ENCODE assay signal across 20 cellular contexts in the genomic region with DNA sequence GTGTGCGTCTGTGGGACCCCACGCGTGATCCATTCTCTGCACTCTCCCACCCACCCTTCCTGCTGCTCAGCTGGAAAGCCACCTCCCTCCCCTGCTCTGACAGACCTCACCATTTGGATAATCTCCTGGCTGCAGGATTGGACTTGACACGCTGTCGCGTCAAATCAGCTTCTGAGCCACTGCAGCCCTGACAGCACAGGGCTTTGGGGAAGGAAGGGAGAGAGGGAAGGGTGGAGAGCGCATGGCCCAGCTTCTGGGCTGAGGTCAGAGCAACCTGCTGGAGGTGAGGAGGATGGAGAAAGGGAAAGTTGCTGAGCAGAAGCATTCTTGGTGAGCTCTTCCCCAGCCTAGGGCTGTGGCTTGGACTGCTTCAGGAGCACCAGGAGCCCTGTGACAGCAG. TPM values are rescaled to one million over a fixed set of nuclear protein-coding genes. Genes with fewer than 3 reads are reported as not detected.
DNase-seq lines count a peak whose midpoint lies in the region; ATAC-seq, FAIRE-seq and TF ChIP-seq lines count a peak whose summit lies in the region.
"Had no signal": no experiment of that assay in that cellular context is flagged by ENCODE, and none has a peak within 500 bp of the region (broad histone marks: within the 10 kb centered on the region; RNA-seq: fewer than 3 reads in every experiment).

No MANE protein-coding gene starts in this region.

- TF ChIP-seq CTCF in OCI-LY7 (conservative IDR thresholded peaks at IDR 0.05; ENCODE audit: low read length) (no peak), bronchial epithelial cell (IDR thresholded peaks at IDR 0.05; ENCODE audit: insufficient read depth, low read length, severe bottlenecking) (no peak)

- TSS peak; percentile 38 for BruUV-seq in OCI-LY7 (replicated peaks; lab: Mats Ljungman, UMichigan)

- no peaks in the 10 kb centered on the region for H3K9me3 ChIP-seq in OCI-LY7 (ENCODE audit: low read length)
- H3K9me3 ChIP-seq: BLaER1 treated with 17β-estradiol and CSF1 and Interleukin-3, amounts not matched to agents 10 nM and 100 nM had no signal

- H3K9me2 ChIP-seq in OCI-LY7 (ENCODE audit: insufficient read depth, low read length), result no peaks in the 10 kb centered on the region

- CTCF ChIA-PET in activated CD4-positive, alpha-beta T cell treated with anti-CD3 and anti-CD28 coated beads for 36 hours (lab: Charles Lee), result interaction anchor here (0.8 kb wide), 1 partner anchor 112 kb away, joined by 3 read pairs; no protein-coding TSS in a partner anchor
- CTCF ChIA-PET in OCI-LY7 (lab: Charles Lee; ENCODE audit: unreplicated experiment), result interaction anchor here (0.6 kb wide), 1 partner anchor 232 kb away, joined by 5 read pairs; no protein-coding TSS in a partner anchor

- H3K27me3 Mint-ChIP-seq in activated CD4-positive, alpha-beta T cell treated with anti-CD3 and anti-CD28 coated beads for 36 hours, result no peaks in the 10 kb centered on the region
- H3K27me3 Mint-ChIP-seq: CD4-positive, alpha-beta T cell had no signal

- H3K27ac Mint-ChIP-seq in activated CD4-positive, alpha-beta T cell treated with anti-CD3 and anti-CD28 coated beads for 36 hours, result peak overlapping the region; percentile 42
- H3K27ac Mint-ChIP-seq: CD4-positive, alpha-beta T cell; HFFc6 had no signal

- no peaks in the 10 kb centered on the region for H4K20me1 ChIP-seq in OCI-LY7 (ENCODE audit: insufficient read depth, low read length)

- H3K36me3 Mint-ChIP-seq in activated CD4-positive, alpha-beta T cell treated with anti-CD3 and anti-CD28 coated beads for 36 hours (ENCODE audit: low read depth), result peaks cover 6% of the 10 kb centered on the region

- POLR2A ChIA-PET in activated CD4-positive, alpha-beta T cell treated with anti-CD3 and anti-CD28 coated beads for 36 hours (lab: Charles Lee), result no interaction called here
- POLR2A ChIA-PET in OCI-LY7 (lab: Charles Lee), result interaction anchor here (0.8 kb wide), 1 partner anchor 35 kb away, joined by 3 read pairs; no protein-coding TSS in a partner anchor

- H3K27me3 ChIP-seq in bronchial epithelial cell (ENCODE audit: control insufficient read depth, insufficient read depth, low read length), result no peaks in the 10 kb centered on the region
- H3K27me3 ChIP-seq: BLaER1 treated with 17β-estradiol and CSF1 and Interleukin-3, amounts not matched to agents 10 nM and 100 nM had no signal

- no peak overlapping the region for H3K4me3 ChIP-seq in OCI-LY7 (ENCODE audit: low read depth, low read length, poor library complexity, severe bottlenecking)
- no peak overlapping the region for H3K4me3 ChIP-seq in bronchial epithelial cell (ENCODE audit: low read depth, low read length)
- H3K4me3 ChIP-seq: BLaER1 treated with 17β-estradiol and CSF1 and Interleukin-3, amounts not matched to agents 10 nM and 100 nM; GM12878 had no signal

- no peaks in the 10 kb centered on the region for H3K4me1 ChIP-seq in OCI-LY7 (ENCODE audit: insufficient read depth, low read length, poor library complexity, severe bottlenecking)

- H3K4me1 Mint-ChIP-seq in activated CD4-positive, alpha-beta T cell treated with anti-CD3 and anti-CD28 coated beads for 36 hours, result no peaks in the 10 kb centered on the region

- intact Hi-C loops in activated CD4-positive, alpha-beta T cell treated with anti-CD3 and anti-CD28 coated beads for 36 hours (cut with DNase I, micrococcal nuclease), result no loop called here
- intact Hi-C loops in OCI-LY7 (cut with micrococcal nuclease; ENCODE audit: unreplicated experiment), result no loop called here

- no peak overlapping the region for H3K27ac ChIP-seq in OCI-LY7 (ENCODE audit: low read depth, low read length, poor library complexity, severe bottlenecking)
- H3K27ac ChIP-seq: BLaER1 treated with 17β-estradiol and CSF1 and Interleukin-3, amounts not matched to agents 10 nM and 100 nM had no signal

- no peaks in the 10 kb centered on the region for H3K79me2 ChIP-seq in OCI-LY7 (ENCODE audit: insufficient read depth, low read depth, low read length)

- peak; percentile 18 for FAIRE-seq in bronchial epithelial cell (lab: Jason Lieb, UNC)
- FAIRE-seq: GM12878, GM19239, HTR-8/SVneo had no signal

- ATAC-seq in activated CD4-positive, alpha-beta T cell treated with anti-CD3 and anti-CD28 coated beads for 36 hours, result no peak
- no peak for ATAC-seq in HG02981 (IDR thresholded peaks at IDR 0.05; ENCODE audit: unreplicated experiment)
- ATAC-seq in GM21619 (IDR thresholded peaks at IDR 0.05; ENCODE audit: unreplicated experiment), result no peak
- ATAC-seq: GM12878 had no signal

- peaks cover 11% of the 10 kb centered on the region; the same call in 1 of the 2 replicates for H3K36me3 ChIP-seq in OCI-LY7 (ENCODE audit: insufficient read depth, low read length)
- H3K36me3 ChIP-seq in bronchial epithelial cell (ENCODE audit: control insufficient read depth, insufficient read depth, low read length), result peaks cover 41% of the 10 kb centered on the region

- DNase-seq in activated CD4-positive, alpha-beta T cell treated with anti-CD3 and anti-CD28 coated beads for 36 hours, result no peak
- DNase-seq in activated CD4-positive, alpha-beta T cell treated with anti-CD3 and anti-CD28 coated beads, Interleukin-2, amount 50 U/mL, for 1 hour, result no peak
- DNase-seq in OCI-LY7 (ENCODE audit: low spot score) (no peak), bronchial epithelial cell (ENCODE audit: low read depth) (no peak), retina (peak; percentile 62)
- DNase-seq in stimulated activated naive CD4-positive, alpha-beta T cell (lab: John Stamatoyannopoulos, UW), result no peak
- DNase-seq: 8988T; AML-193; Calu3; CD4-positive, alpha-beta T cell; DMS 273 treated with DMSO at 0.1 percent for 48 hours; HCEC 1CT; HFFc6 had no signal

- no peak overlapping the region for H3K4me2 ChIP-seq in OCI-LY7 (ENCODE audit: low read length)

- no peak overlapping the region for H3K4me3 Mint-ChIP-seq in activated CD4-positive, alpha-beta T cell treated with anti-CD3 and anti-CD28 coated beads for 36 hours
- H3K4me3 Mint-ChIP-seq: CD4-positive, alpha-beta T cell; HFFc6 had no signal

- no peak overlapping the region for H2AFZ ChIP-seq in OCI-LY7 (ENCODE audit: low read length)

- H3K9me3 Mint-ChIP-seq in activated CD4-positive, alpha-beta T cell treated with anti-CD3 and anti-CD28 coated beads for 36 hours (ENCODE audit: low read depth), result no peaks in the 10 kb centered on the region
- H3K9me3 Mint-ChIP-seq: CD4-positive, alpha-beta T cell; HFFc6 had no signal

RNA-seq across cellular contexts. Expression of gene LRRC4, which starts 48.9 kb away (rescaled TPM):
- total RNA-seq in activated CD4-positive, alpha-beta T cell treated with anti-CD3 and anti-CD28 coated beads for 36 hours, result under 1 TPM; 0.37 to 0.50 TPM
- total RNA-seq in OCI-LY7 (2014; rRNA removed; shearing (Covaris generic)), result not detected in 2 replicates
- total RNA-seq in OCI-LY7 (2022), result not detected in 2 replicates
- total RNA-seq in bronchial epithelial cell, result under 0.01 and 0.64 TPM in 2 replicates
- total RNA-seq: Calu3, H4 had no signal
